ENCODE assay signal across 29 cellular contexts in the genomic region with DNA sequence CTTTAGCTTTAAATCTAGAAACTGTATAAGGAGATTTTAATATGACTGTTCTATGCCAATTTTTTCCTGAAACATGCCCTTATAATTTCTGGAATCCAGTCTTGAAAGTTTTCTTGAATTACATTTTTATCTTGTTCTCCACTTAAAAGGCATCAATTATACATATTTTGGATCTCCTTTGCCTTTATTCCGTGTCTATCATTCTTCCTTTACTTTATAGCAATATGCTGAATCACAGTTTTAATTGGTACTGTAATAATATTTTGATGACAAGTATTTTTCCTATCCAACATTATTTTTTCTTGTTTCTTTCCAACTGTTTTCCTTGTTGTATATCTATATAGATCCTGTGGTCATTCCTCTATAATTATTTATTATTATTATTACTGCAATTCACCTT.
"Had no signal": no experiment of that assay in that cellular context is flagged by ENCODE, and none has a peak within 500 bp of the region (broad histone marks: within the 10 kb centered on the region; RNA-seq: fewer than 3 reads in every experiment).

No MANE protein-coding gene starts in this region.

- FAIRE-seq: small intestine had no signal

- H3K4me3 ChIP-seq: neural progenitor cell, ovary, psoas muscle, right lobe of liver, sigmoid colon, stomach, suprapubic skin, testis, tibial artery, transverse colon, upper lobe of right lung, uterus had no signal

- H3K27me3 Mint-ChIP-seq: progenitor cell of endocrine pancreas, type B pancreatic cell had no signal

- H3K4me1 ChIP-seq: neural progenitor cell, parathyroid adenoma, psoas muscle, right lobe of liver, sigmoid colon, stomach, suprapubic skin, testis, tibial artery, transverse colon, upper lobe of right lung, uterus had no signal

- H3K36me3 Mint-ChIP-seq: stimulated activated effector memory CD8-positive, alpha-beta T cell treated with anti-CD3 and anti-CD28 coated beads, Interleukin-12 subunit alpha, Interleukin-12 subunit beta, amount 100 ng/mL, for 72 hours; type B pancreatic cell had no signal

- H3K4me3 Mint-ChIP-seq: natural killer cell; nephron; neural progenitor cell; stimulated activated effector memory CD8-positive, alpha-beta T cell treated with anti-CD3 and anti-CD28 coated beads, Interleukin-12 subunit alpha, Interleukin-12 subunit beta, amount 100 ng/mL, for 72 hours; stimulated activated naive B cell treated with anti-CD40 and anti-IgM and Interleukin-4, amounts not matched to agents 10 μg/mL and 1 μg/mL and 100 μg/mL, for 72 hours; stimulated activated naive CD8-positive, alpha-beta T cell treated with anti-CD3 and anti-CD28 coated beads, Interleukin-15, Interleukin-2, amounts not matched to agents 100 ng/mL and 50 ng/mL, for 24 hours; type B pancreatic cell had no signal

- H3K79me2 ChIP-seq: parathyroid adenoma had no signal

- ATAC-seq: natural killer cell; psoas muscle; right cardiac atrium; right lobe of liver; stimulated activated effector memory CD8-positive, alpha-beta T cell treated with anti-CD3 and anti-CD28 coated beads, Interleukin-12 subunit alpha, Interleukin-12 subunit beta, amount 100 ng/mL, for 72 hours; stimulated activated naive B cell treated with anti-CD40 and anti-IgM and Interleukin-4, amounts not matched to agents 10 μg/mL and 1 μg/mL and 100 μg/mL, for 72 hours; upper lobe of right lung had no signal

- H3K9me3 ChIP-seq: ovary, right lobe of liver, suprapubic skin, testis had no signal

- H3K27ac ChIP-seq: neural progenitor cell, ovary, psoas muscle, right lobe of liver, sigmoid colon, stomach, suprapubic skin, testis, tibial artery, transverse colon, upper lobe of right lung, uterus had no signal

- H3K27me3 ChIP-seq: neural progenitor cell, ovary, right lobe of liver, sigmoid colon, stomach, suprapubic skin, testis, tibial artery, transverse colon, upper lobe of right lung, uterus had no signal

- DNase-seq: natural killer cell; occipital lobe; ovary; posterior cingulate gyrus; psoas muscle; right cardiac atrium; right lobe of liver; sigmoid colon; small intestine; stimulated activated CD4-positive, alpha-beta T cell treated with anti-CD3 and anti-CD28 coated beads, Interleukin-15, amount 100 ng/mL, for 24 hours; stimulated activated CD4-positive, alpha-beta T cell treated with anti-CD3 and anti-CD28 coated beads, Interleukin-2, amount 100 ng/mL, for 24 hours; stimulated activated CD4-positive, alpha-beta T cell treated with anti-CD3 and anti-CD28 coated beads, Interleukin-2, amount 100 ng/mL, for 48 hours; stimulated activated CD4-positive, alpha-beta T cell treated with anti-CD3 and anti-CD28 coated beads, Interleukin-4, amount 100 ng/mL, for 24 hours; stimulated activated naive B cell treated with anti-CD40 and anti-IgM and Interleukin-4, amounts not matched to agents 10 μg/mL and 1 μg/mL and 100 μg/mL, for 72 hours; stimulated activated naive CD4-positive, alpha-beta T cell treated with Interleukin-2 at 50 U/mL for 16 hours; stomach; testis; tibial artery; transverse colon; upper lobe of right lung; uterus had no signal

- H3K4me2 ChIP-seq: neural progenitor cell had no signal

- H3K27ac Mint-ChIP-seq: natural killer cell; nephron; neural progenitor cell; progenitor cell of endocrine pancreas; stimulated activated effector memory CD8-positive, alpha-beta T cell treated with anti-CD3 and anti-CD28 coated beads, Interleukin-12 subunit alpha, Interleukin-12 subunit beta, amount 100 ng/mL, for 72 hours; stimulated activated naive B cell treated with anti-CD40 and anti-IgM and Interleukin-4, amounts not matched to agents 10 μg/mL and 1 μg/mL and 100 μg/mL, for 72 hours; stimulated activated naive CD8-positive, alpha-beta T cell treated with anti-CD3 and anti-CD28 coated beads, Interleukin-15, Interleukin-2, amounts not matched to agents 100 ng/mL and 50 ng/mL, for 24 hours; type B pancreatic cell had no signal

- H3K4me1 Mint-ChIP-seq: natural killer cell; neural progenitor cell; stimulated activated effector memory CD8-positive, alpha-beta T cell treated with anti-CD3 and anti-CD28 coated beads, Interleukin-12 subunit alpha, Interleukin-12 subunit beta, amount 100 ng/mL, for 72 hours; stimulated activated naive B cell treated with anti-CD40 and anti-IgM and Interleukin-4, amounts not matched to agents 10 μg/mL and 1 μg/mL and 100 μg/mL, for 72 hours had no signal

- H3K9ac ChIP-seq: neural progenitor cell, parathyroid adenoma had no signal

- H3K36me3 ChIP-seq: ovary, right lobe of liver, sigmoid colon, stomach, suprapubic skin, tibial artery, transverse colon, upper lobe of right lung, uterus had no signal

- H2AFZ ChIP-seq: neural progenitor cell, parathyroid adenoma had no signal
